ENCODE assay signal across 24 cellular contexts in the genomic region with DNA sequence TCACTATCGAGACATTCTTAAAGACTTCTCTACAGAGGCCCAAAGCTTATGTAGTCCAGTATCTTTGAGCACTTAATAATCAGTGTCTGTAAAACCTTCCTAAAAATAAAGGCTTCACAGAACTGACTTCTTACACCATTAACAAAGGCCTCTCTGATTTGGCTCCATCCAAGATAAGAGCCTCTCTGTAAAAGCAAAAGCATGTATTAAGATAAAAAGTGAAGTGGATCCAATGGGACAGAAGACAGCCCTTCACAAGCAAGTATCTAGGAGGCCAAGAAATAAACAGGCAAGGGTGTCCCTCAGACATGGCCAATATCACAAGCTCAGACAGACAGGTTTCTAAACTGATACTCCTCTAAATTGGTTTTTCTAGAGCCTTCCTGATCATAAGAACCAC.
"Had no signal": no experiment of that assay in that cellular context is flagged by ENCODE, and none has a peak within 500 bp of the region (broad histone marks: within the 10 kb centered on the region; RNA-seq: fewer than 3 reads in every experiment).

No MANE protein-coding gene starts in this region.

- H3K9me3 ChIP-seq: esophagus squamous epithelium, left lung, transverse colon, vagina had no signal

- H3K4me1 ChIP-seq: left lung had no signal

- H3K4me3 ChIP-seq: esophagus squamous epithelium, left lung, transverse colon, vagina had no signal

- ATAC-seq: activated CD4-positive, CD25-positive, alpha-beta regulatory T cell treated with anti-CD3 and anti-CD28 coated beads, Interleukin-2, amount 50 U/mL, for 24 hours; left lung; naive thymus-derived CD4-positive, alpha-beta T cell had no signal

- H3K36me3 Mint-ChIP-seq: activated naive CD4-positive, alpha-beta T cell treated with anti-CD3 and anti-CD28 coated beads, Interleukin-2, amount 10 ng/mL, durations not matched to agents 7 days and 5 days; activated naive CD8-positive, alpha-beta T cell treated with anti-CD3 and anti-CD28 coated beads, Interleukin-2, amount 10 ng/mL, durations not matched to agents 7 days and 5 days; naive thymus-derived CD4-positive, alpha-beta T cell had no signal

- H3K36me3 ChIP-seq: transverse colon, vagina had no signal

- DNase-seq: activated CD4-positive, alpha-beta T cell treated with anti-CD3 and anti-CD28 coated beads for 48 hours; activated CD4-positive, alpha-beta T cell treated with anti-CD3 and anti-CD28 coated beads, Interleukin-2, amount 50 U/mL, for 48 hours; activated CD8-positive, alpha-beta memory T cell treated with anti-CD3 and anti-CD28 coated beads, Interleukin-2, amount 50 U/mL, for 48 hours; activated gamma-delta T cell; activated naive CD4-positive, alpha-beta T cell treated with anti-CD3 and anti-CD28 coated beads, Interleukin-2, amount 10 ng/mL, durations not matched to agents 7 days and 5 days; activated naive CD8-positive, alpha-beta T cell treated with anti-CD3 and anti-CD28 coated beads, Interleukin-2, amount 10 ng/mL, durations not matched to agents 7 days and 5 days; activated T-cell treated with anti-CD3 and anti-CD28 coated beads, Interleukin-2, amount 50 U/mL, for 24 hours; amniotic stem cell; dermis blood vessel endothelial cell; effector CD4-positive, alpha-beta T cell; esophagus squamous epithelium; left lung; midbrain; naive thymus-derived CD4-positive, alpha-beta T cell; right cardiac atrium; stimulated activated naive CD4-positive, alpha-beta T cell; SW 1271; T-helper 9 cell; transverse colon had no signal

- H3K4me3 Mint-ChIP-seq: activated naive CD4-positive, alpha-beta T cell treated with anti-CD3 and anti-CD28 coated beads, Interleukin-2, amount 10 ng/mL, durations not matched to agents 7 days and 5 days; activated naive CD8-positive, alpha-beta T cell treated with anti-CD3 and anti-CD28 coated beads, Interleukin-2, amount 10 ng/mL, durations not matched to agents 7 days and 5 days; activated T-cell treated with anti-CD3 and anti-CD28 coated beads, Interleukin-2, amount 50 U/mL, for 24 hours; naive thymus-derived CD4-positive, alpha-beta T cell; T-helper 1 cell treated with Interleukin-12 subunit alpha and Interleukin-12 subunit beta and Interleukin-4 antibody, amounts not matched to agents 30 μg/mL and 1 μg/mL, for 36 hours had no signal

- H3K27ac Mint-ChIP-seq: activated naive CD4-positive, alpha-beta T cell treated with anti-CD3 and anti-CD28 coated beads, Interleukin-2, amount 10 ng/mL, durations not matched to agents 7 days and 5 days; activated naive CD8-positive, alpha-beta T cell treated with anti-CD3 and anti-CD28 coated beads, Interleukin-2, amount 10 ng/mL, durations not matched to agents 7 days and 5 days; activated T-cell treated with anti-CD3 and anti-CD28 coated beads, Interleukin-2, amount 50 U/mL, for 24 hours; naive thymus-derived CD4-positive, alpha-beta T cell; T-helper 1 cell treated with Interleukin-12 subunit alpha and Interleukin-12 subunit beta and Interleukin-4 antibody, amounts not matched to agents 30 μg/mL and 1 μg/mL, for 36 hours had no signal

- H3K4me1 Mint-ChIP-seq: activated naive CD4-positive, alpha-beta T cell treated with anti-CD3 and anti-CD28 coated beads, Interleukin-2, amount 10 ng/mL, durations not matched to agents 7 days and 5 days; activated naive CD8-positive, alpha-beta T cell treated with anti-CD3 and anti-CD28 coated beads, Interleukin-2, amount 10 ng/mL, durations not matched to agents 7 days and 5 days had no signal

- H3K27me3 ChIP-seq: esophagus squamous epithelium, left lung, transverse colon, vagina had no signal

- H3K9me3 Mint-ChIP-seq: activated naive CD4-positive, alpha-beta T cell treated with anti-CD3 and anti-CD28 coated beads, Interleukin-2, amount 10 ng/mL, durations not matched to agents 7 days and 5 days; activated T-cell treated with anti-CD3 and anti-CD28 coated beads, Interleukin-2, amount 50 U/mL, for 24 hours; naive thymus-derived CD4-positive, alpha-beta T cell; T-helper 1 cell treated with Interleukin-12 subunit alpha and Interleukin-12 subunit beta and Interleukin-4 antibody, amounts not matched to agents 30 μg/mL and 1 μg/mL, for 36 hours had no signal

- H3K27ac ChIP-seq: epithelial cell of prostate, vagina, VCaP had no signal
